8 cellular contexts compared by ENCODE assay signal in genomic region chr5:58582411-58583393, GRCh38. TPM values are rescaled to one million over a fixed set of nuclear protein-coding genes. Genes with fewer than 3 reads are reported as not detected.
DNase-seq lines count a peak whose midpoint lies in the region; ATAC-seq, FAIRE-seq and TF ChIP-seq lines count a peak whose summit lies in the region.

A gene with protein sequence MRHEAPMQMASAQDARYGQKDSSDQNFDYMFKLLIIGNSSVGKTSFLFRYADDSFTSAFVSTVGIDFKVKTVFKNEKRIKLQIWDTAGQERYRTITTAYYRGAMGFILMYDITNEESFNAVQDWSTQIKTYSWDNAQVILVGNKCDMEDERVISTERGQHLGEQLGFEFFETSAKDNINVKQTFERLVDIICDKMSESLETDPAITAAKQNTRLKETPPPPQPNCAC (plus strand): TSS chr5:58583075. CDS start chr5:58583209, 134 bp downstream.

- H3K4me3 ChIP-seq in H7 (ENCODE audit: insufficient read depth, low read depth, low read length): peak within 1 kb of the TSS; percentile 69
- H3K4me3 ChIP-seq in astrocyte of the cerebellum (ENCODE audit: low read depth, low read length): peak within 1 kb of the TSS; percentile 57
- H3K4me3 ChIP-seq in parathyroid adenoma (ENCODE audit: low read depth, low read length): peak within 1 kb of the TSS; percentile 73
- H3K4me3 ChIP-seq in vagina: peak within 1 kb of the TSS; percentile 24 to 40

- peak within 1 kb of the TSS; percentile 96 for H2AFZ ChIP-seq in parathyroid adenoma

- TF ChIP-seq POLR2A in vagina (IDR thresholded peaks at IDR 0.05): no peak

- peak within 1 kb of the TSS; percentile 92 for H3K4me2 ChIP-seq in parathyroid adenoma (ENCODE audit: low read length)

- H3K79me2 ChIP-seq in parathyroid adenoma: no peaks in the 10 kb centered on the region

- peak; percentile 100 for ATAC-seq in left ventricle myocardium superior

- FAIRE-seq in RCC 7860 (lab: Jason Lieb, UNC): no peak

- H3K36me3 ChIP-seq in H7 (replicated peaks; ENCODE audit: control insufficient read depth, insufficient read depth, low read length) (no peaks in the 10 kb centered on the region), parathyroid adenoma (ENCODE audit: control insufficient read depth, insufficient read depth, low read length) (no peaks in the 10 kb centered on the region), vagina (no peaks in the 10 kb centered on the region)

- intact Hi-C loops in left ventricle myocardium superior (cut with micrococcal nuclease): no loop called here
- intact Hi-C loops in vagina (cut with DNase I): loop anchor here (10.0 kb wide), 1 partner anchor 1572 kb away; no protein-coding TSS in a partner anchor

- H3K4me1 ChIP-seq in parathyroid adenoma: no peaks in the 10 kb centered on the region
- peaks cover 18% of the 10 kb centered on the region for H3K4me1 ChIP-seq in vagina

- H3K27me3 ChIP-seq in H7 (ENCODE audit: control insufficient read depth, insufficient read depth, low read length): peaks cover 18% of the 10 kb centered on the region
- H3K27me3 ChIP-seq in parathyroid adenoma (ENCODE audit: control insufficient read depth, insufficient read depth, low read length): no peaks in the 10 kb centered on the region
- H3K27me3 ChIP-seq in vagina: no peaks in the 10 kb centered on the region

- H3K9me3 ChIP-seq in parathyroid adenoma (ENCODE audit: control insufficient read depth, low read length) (no peaks in the 10 kb centered on the region), vagina (no peaks in the 10 kb centered on the region)

- TF ChIP-seq CTCF in astrocyte of the cerebellum (IDR thresholded peaks at IDR 0.05; ENCODE audit: low read depth, low read length, missing control alignments) (no peak), parathyroid adenoma (IDR thresholded peaks at IDR 0.05) (no peak), vagina (IDR thresholded peaks at IDR 0.05) (no peak)

- in situ Hi-C loops in astrocyte of the cerebellum (cut with HindIII; ENCODE audit: low sequenced_read_pairs): no loop called here

- peak within 1 kb of the TSS; percentile 6 for H3K9ac ChIP-seq in parathyroid adenoma

- DNase-seq in GM04504 (ENCODE audit: low read depth) (peak; percentile 80), H7 (peak; percentile 80), LHCN-M2 (ENCODE audit: low read depth) (peak; percentile 85), RCC 7860 (ENCODE audit: low spot score) (peak; percentile 10), astrocyte of the cerebellum (ENCODE audit: low read depth) (peak; percentile 85), left ventricle myocardium superior (peak; percentile 92), vagina (ENCODE audit: extremely low spot score in 2 of 2) (no peak)

- H3K27ac ChIP-seq in parathyroid adenoma: peak within 1 kb of the TSS; percentile 73
- no peak within 1 kb of the TSS for H3K27ac ChIP-seq in vagina

RNA-seq across cellular contexts. Expression of the gene that starts here (rescaled TPM):
- 6.2 and 11.5 TPM in 2 replicates for total RNA-seq in H7 (2014; rRNA removed; shearing (Covaris generic))
- not detected in 2 replicates for total RNA-seq in LHCN-M2 (2014; rRNA removed)
- not detected for polyA plus RNA-seq in LHCN-M2 (2012)
- total RNA-seq in left ventricle myocardium superior: 0.84 TPM
- 2.5 TPM for total RNA-seq in vagina

Comparison
In these comparisons a context has a peak if more than half of its experiments do, and no peak if none do; other contexts are left out.
1. Peak in DNase-seq in LHCN-M2; RNA of the gene not detected or under 1 TPM.
2. Peak in DNase-seq and ATAC-seq in left ventricle myocardium superior; RNA of the gene not detected or under 1 TPM.
3. DNase-seq: peak in GM04504 (single experiment), H7 (single experiment), RCC 7860 (single experiment) and astrocyte of the cerebellum (single experiment); none in vagina (0 of 2).
4. Peak in every context shown above with its lines, with median percentiles within 50 percentile points of each other: H3K4me3 ChIP-seq.